ENCODE assay signal across 9 cellular contexts in the genomic region with DNA sequence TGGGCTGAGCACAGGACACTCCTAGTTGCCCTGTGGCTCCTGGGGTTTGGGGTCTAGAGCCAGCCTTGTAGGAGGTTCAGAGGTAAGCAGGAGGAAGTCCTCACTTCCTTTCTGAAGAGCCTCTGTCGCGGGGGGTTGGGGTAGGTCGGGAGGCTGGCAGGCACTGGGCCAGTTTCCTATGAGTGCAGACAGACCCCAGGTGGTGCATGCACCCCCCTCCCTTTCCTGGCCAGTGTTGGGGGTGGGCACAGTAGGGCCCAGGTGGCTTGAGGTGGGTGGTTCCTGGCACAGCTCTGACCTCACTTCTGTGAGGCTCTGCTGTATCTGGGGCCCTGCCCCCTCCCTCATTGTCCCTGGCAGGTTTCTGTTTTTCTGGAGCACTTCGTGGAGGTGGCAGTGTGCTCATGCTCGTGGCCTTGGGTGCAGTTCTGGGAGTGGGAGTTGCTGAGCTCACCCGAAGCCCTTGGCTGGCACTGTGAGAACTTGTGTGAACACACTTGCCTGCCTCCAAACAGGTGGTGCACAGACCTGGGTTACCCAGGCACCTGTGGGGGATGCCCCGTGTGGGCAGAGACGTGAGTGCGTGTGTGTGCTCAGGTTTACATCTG. TPM values are rescaled to one million over a fixed set of nuclear protein-coding genes. Genes with fewer than 3 reads are reported as not detected.
DNase-seq lines count a peak whose midpoint lies in the region; TF ChIP-seq lines count a peak whose summit lies in the region.
"Had no signal": no experiment of that assay in that cellular context is flagged by ENCODE, and none has a peak within 500 bp of the region (broad histone marks: within the 10 kb centered on the region; RNA-seq: fewer than 3 reads in every experiment).

No MANE protein-coding gene starts in this region.

- peaks cover 28% of the 10 kb centered on the region for H3K4me1 Mint-ChIP-seq in T-helper 2 cell treated with Interferon-gamma antibody and Interleukin-4, amounts not matched to agents 5 μg/mL and 100 μg/mL, for 36 hours (ENCODE audit: low read depth)

- peak overlapping the region in 2 of 4 donors; percentile 69 to 87 for H3K4me3 ChIP-seq in esophagus squamous epithelium

- no peak for TF ChIP-seq CTCF in esophagus squamous epithelium (IDR thresholded peaks at IDR 0.05)

- H3K27me3 Mint-ChIP-seq in T-helper 2 cell treated with Interferon-gamma antibody and Interleukin-4, amounts not matched to agents 5 μg/mL and 100 μg/mL, for 36 hours (ENCODE audit: low read depth), result peaks cover 40% of the 10 kb centered on the region

- 0 to 51% methylated on average over 1 to 8 of the region's 9 CpGs for WGBS in esophagus squamous epithelium, 2 donors

- H3K27me3 ChIP-seq in esophagus squamous epithelium, result peaks cover 0 to 14% (median 0%) of the 10 kb centered on the region in 4 donors

- DNase-seq in activated CD8-positive, alpha-beta memory T cell treated with anti-CD3 and anti-CD28 coated beads, Interleukin-2, amount 50 U/mL, for 4 hours, result peak; percentile 26
- no peak for DNase-seq in activated CD8-positive, alpha-beta memory T cell treated with anti-CD3 and anti-CD28 coated beads, Interleukin-2, amount 50 U/mL, for 48 hours
- no peak for DNase-seq in T-helper 2 cell treated with Interferon-gamma antibody and Interleukin-4, amounts not matched to agents 5 μg/mL and 100 μg/mL, for 36 hours (ENCODE audit: low spot score)
- DNase-seq in esophagus squamous epithelium (lab: John Stamatoyannopoulos, UW) (no peak), substantia nigra (lab: John Stamatoyannopoulos, UW) (peak in 1 of 49 donors; percentile 69), NCI-H446 treated with DMSO at 0.1 percent for 48 hours (lab: John Stamatoyannopoulos, UW) (no peak), NCI-H524 treated with DMSO at 0.1 percent for 48 hours (lab: John Stamatoyannopoulos, UW) (no peak), amniotic stem cell (lab: John Stamatoyannopoulos, UW) (no peak)

- peak overlapping the region; percentile 69 for H3K4me3 Mint-ChIP-seq in T-helper 2 cell treated with Interferon-gamma antibody and Interleukin-4, amounts not matched to agents 5 μg/mL and 100 μg/mL, for 36 hours

- no peaks in the 10 kb centered on the region for H3K36me3 Mint-ChIP-seq in T-helper 2 cell treated with Interferon-gamma antibody and Interleukin-4, amounts not matched to agents 5 μg/mL and 100 μg/mL, for 36 hours (ENCODE audit: low read depth)

- H3K9me3 Mint-ChIP-seq in T-helper 2 cell treated with Interferon-gamma antibody and Interleukin-4, amounts not matched to agents 5 μg/mL and 100 μg/mL, for 36 hours, result no peaks in the 10 kb centered on the region

- H3K27ac Mint-ChIP-seq in T-helper 2 cell treated with Interferon-gamma antibody and Interleukin-4, amounts not matched to agents 5 μg/mL and 100 μg/mL, for 36 hours, result no peak overlapping the region

- H3K27ac ChIP-seq in esophagus squamous epithelium, result peak overlapping the region in 3 of 4 donors; percentile 61 to 86 (median 84)
- H3K27ac ChIP-seq in substantia nigra (ENCODE audit: low read depth, low read length, poor library complexity, severe bottlenecking), result peak overlapping the region; percentile 70
- H3K27ac ChIP-seq: VCaP had no signal

- H3K9me3 ChIP-seq in esophagus squamous epithelium, result no peaks in the 10 kb centered on the region

- no peaks in the 10 kb centered on the region for H3K36me3 ChIP-seq in esophagus squamous epithelium

- peaks cover 31 to 86% (median 48%) of the 10 kb centered on the region in 3 donors for H3K4me1 ChIP-seq in esophagus squamous epithelium

- intact Hi-C loops in esophagus squamous epithelium (cut with DNase I), result no loop called here

- no peak for TF ChIP-seq POLR2A in esophagus squamous epithelium (IDR thresholded peaks at IDR 0.05)

RNA-seq across cellular contexts. Expression of gene PALD1, which starts 1.8 kb away (rescaled TPM):
- total RNA-seq in esophagus squamous epithelium, result 10 to 100 TPM in 1 of 4 donors, 1 to 10 TPM in 3; 2.6 to 11.3 (median 4.5) TPM

RNA-seq across cellular contexts. Expression of gene NODAL, which starts 38.9 kb away (rescaled TPM):
- total RNA-seq in esophagus squamous epithelium, result not detected
